1 cellular context compared by ENCODE assay signal in the genomic region with DNA sequence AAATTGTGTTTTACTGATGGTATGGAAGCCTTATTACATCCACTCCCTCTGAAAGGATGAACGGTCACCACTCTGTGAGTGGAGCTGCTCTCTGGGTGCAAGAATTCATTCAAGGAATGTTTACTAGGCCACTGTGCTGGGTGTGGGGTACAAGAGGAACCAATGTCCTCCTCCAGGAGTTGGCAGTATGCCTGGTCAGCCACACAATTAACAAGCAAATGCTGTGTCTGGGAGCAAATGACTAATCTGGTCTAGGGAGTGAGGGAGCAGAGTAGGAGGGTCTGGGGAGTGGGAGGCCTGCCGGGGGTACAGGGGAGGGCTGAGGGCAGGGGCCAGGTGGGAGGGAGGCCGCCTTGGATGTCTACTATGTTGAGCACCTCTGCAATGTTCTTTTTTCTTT.
TF ChIP-seq lines count a peak whose summit lies in the region.

No MANE protein-coding gene starts in this region.

TF ChIP-seq in HEK293, 187 proteins besides CTCF, POLR2A, EP300 and RAD21 (continued from another document):
- TF ChIP-seq AEBP2 (tag by site-specific recombination; IDR thresholded peaks at IDR 0.05; ENCODE audit: borderline replicate concordance) (no peak), ZNF776 (tag by site-specific recombination; IDR thresholded peaks at IDR 0.05; ENCODE audit: borderline replicate concordance) (no peak), ZNF404 (tag by site-specific recombination; IDR thresholded peaks at IDR 0.05) (no peak)
- TF ChIP-seq, protein P1, sequence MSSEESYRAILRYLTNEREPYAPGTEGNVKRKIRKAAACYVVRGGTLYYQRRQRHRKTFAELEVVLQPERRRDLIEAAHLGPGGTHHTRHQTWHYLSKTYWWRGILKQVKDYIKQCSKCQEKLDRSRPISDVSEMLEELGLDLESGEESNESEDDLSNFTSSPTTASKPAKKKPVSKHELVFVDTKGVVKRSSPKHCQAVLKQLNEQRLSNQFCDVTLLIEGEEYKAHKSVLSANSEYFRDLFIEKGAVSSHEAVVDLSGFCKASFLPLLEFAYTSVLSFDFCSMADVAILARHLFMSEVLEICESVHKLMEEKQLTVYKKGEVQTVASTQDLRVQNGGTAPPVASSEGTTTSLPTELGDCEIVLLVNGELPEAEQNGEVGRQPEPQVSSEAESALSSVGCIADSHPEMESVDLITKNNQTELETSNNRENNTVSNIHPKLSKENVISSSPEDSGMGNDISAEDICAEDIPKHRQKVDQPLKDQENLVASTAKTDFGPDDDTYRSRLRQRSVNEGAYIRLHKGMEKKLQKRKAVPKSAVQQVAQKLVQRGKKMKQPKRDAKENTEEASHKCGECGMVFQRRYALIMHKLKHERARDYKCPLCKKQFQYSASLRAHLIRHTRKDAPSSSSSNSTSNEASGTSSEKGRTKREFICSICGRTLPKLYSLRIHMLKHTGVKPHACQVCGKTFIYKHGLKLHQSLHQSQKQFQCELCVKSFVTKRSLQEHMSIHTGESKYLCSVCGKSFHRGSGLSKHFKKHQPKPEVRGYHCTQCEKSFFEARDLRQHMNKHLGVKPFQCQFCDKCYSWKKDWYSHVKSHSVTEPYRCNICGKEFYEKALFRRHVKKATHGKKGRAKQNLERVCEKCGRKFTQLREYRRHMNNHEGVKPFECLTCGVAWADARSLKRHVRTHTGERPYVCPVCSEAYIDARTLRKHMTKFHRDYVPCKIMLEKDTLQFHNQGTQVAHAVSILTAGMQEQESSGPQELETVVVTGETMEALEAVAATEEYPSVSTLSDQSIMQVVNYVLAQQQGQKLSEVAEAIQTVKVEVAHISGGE (tag by site-specific recombination; conservative IDR thresholded peaks at IDR 0.05; ENCODE audit: low read depth): no peak
- TF ChIP-seq, protein P2, sequence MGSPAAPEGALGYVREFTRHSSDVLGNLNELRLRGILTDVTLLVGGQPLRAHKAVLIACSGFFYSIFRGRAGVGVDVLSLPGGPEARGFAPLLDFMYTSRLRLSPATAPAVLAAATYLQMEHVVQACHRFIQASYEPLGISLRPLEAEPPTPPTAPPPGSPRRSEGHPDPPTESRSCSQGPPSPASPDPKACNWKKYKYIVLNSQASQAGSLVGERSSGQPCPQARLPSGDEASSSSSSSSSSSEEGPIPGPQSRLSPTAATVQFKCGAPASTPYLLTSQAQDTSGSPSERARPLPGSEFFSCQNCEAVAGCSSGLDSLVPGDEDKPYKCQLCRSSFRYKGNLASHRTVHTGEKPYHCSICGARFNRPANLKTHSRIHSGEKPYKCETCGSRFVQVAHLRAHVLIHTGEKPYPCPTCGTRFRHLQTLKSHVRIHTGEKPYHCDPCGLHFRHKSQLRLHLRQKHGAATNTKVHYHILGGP (tag by site-specific recombination; IDR thresholded peaks at IDR 0.05): no peak
TF ChIP-seq in HEK293: peak in this region for 7.
